ENCODE assay signal across 13 cellular contexts in genomic region chr13:51080478-51081065, GRCh38. TPM values are rescaled to one million over a fixed set of nuclear protein-coding genes. Genes with fewer than 3 reads are reported as not detected.
"Had no signal": no experiment of that assay in that cellular context is flagged by ENCODE, and none has a peak within 500 bp of the region (broad histone marks: within the 10 kb centered on the region; RNA-seq: fewer than 3 reads in every experiment).

No MANE protein-coding gene starts in this region.

RNA-seq across cellular contexts. Expression of gene C13orf42, which starts 30.5 kb away (rescaled TPM):
- total RNA-seq: activated B cell treated with CpG ODN at 0.5 μM for 24 hours; activated CD4-positive, alpha-beta T cell treated with anti-CD3 and anti-CD28 coated beads for 36 hours; activated CD8-positive, alpha-beta memory T cell treated with anti-CD3 and anti-CD28 coated beads for 36 hours; activated naive CD4-positive, alpha-beta T cell treated with anti-CD3 and anti-CD28 coated beads, Interleukin-2, amount 50 U/mL, for 72 hours; aorta; cardiac septum; fibroblast of lung; heart right ventricle; left colon; natural killer cell treated with Interleukin-12 subunit alpha and Interleukin-12 subunit beta and Interleukin-15 and Interleukin-18, amount 100 ng/mL, for 72 hours; ovary; temporal lobe; transverse colon had no signal
